In the genomic region with DNA sequence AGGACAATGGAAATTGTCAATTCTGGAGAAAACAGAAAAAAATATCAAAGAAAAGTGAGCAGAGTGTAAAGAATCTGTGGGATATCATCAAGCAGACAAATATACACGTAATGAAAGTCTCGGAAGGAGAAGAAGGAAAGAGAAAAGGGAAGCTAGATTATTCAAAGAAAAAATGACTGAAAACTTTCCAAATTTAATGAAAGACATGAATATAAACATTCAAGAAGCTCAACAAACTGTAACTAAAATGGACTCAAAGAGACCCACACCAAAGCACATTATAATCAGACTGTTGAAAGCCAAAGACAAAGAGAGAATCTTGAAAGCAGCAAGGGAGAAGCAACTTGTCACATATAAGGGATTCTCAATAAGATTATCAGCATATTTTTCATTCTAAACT, we compare ENCODE assay signal across 10 cellular contexts. TPM values are rescaled to one million over a fixed set of nuclear protein-coding genes. Genes with fewer than 3 reads are reported as not detected.
"Had no signal": no experiment of that assay in that cellular context is flagged by ENCODE, and none has a peak within 500 bp of the region (broad histone marks: within the 10 kb centered on the region; RNA-seq: fewer than 3 reads in every experiment).

No MANE protein-coding gene starts in this region.

- H3K4me1 ChIP-seq: HAP-1 had no signal

- DNase-seq: GM23248, GOT3, H7, H9, HCEC 1CT, HFFc6 had no signal

- H3K4me2 ChIP-seq: GM23338 had no signal

- H3K9me3 Mint-ChIP-seq: HFFc6 had no signal

- H3K4me3 Mint-ChIP-seq: GM23338, H9, HFFc6 had no signal

- H3K9me3 ChIP-seq: HAP-1 had no signal

- H2AFZ ChIP-seq: GM23248, GM23338 had no signal

- H3K27ac ChIP-seq: GM23248 had no signal

- FAIRE-seq: H1, H54 had no signal

- H3K9ac ChIP-seq: GM23248 had no signal

- H3K27ac Mint-ChIP-seq: GM23338, H9, HFFc6 had no signal

- H3K36me3 ChIP-seq: HAP-1 had no signal

- H3K4me3 ChIP-seq: GM23248, GM23338, HAP-1 had no signal

RNA-seq across cellular contexts. Expression of a gene that starts 28.3 kb away (rescaled TPM):
- total RNA-seq: GM23248 had no signal
